26 cellular contexts compared by ENCODE assay signal in the genomic region with DNA sequence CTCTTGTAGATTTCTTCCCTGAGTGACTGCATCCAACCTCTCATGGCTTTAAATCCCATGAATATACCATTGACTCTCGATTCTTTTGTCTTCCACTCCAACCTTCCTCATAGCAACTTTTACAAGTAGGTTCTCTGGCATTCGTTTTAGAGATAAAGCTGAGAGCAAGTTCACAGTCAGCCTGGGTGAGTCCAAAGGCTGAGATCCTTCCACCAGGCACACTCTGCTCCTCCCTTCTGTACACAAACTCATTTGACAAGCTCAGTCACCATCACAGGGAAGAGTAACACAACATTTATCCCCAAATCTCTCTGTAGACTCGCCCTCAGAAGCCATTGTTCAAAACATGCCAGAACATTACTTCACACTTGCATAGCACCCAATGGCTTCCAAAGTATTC. TPM values are rescaled to one million over a fixed set of nuclear protein-coding genes. Genes with fewer than 3 reads are reported as not detected.
DNase-seq lines count a peak whose midpoint lies in the region; ATAC-seq and TF ChIP-seq lines count a peak whose summit lies in the region.
"Had no signal": no experiment of that assay in that cellular context is flagged by ENCODE, and none has a peak within 500 bp of the region (broad histone marks: within the 10 kb centered on the region; RNA-seq: fewer than 3 reads in every experiment).

No MANE protein-coding gene starts in this region.

- peaks cover 36% of the 10 kb centered on the region for H3K4me1 Mint-ChIP-seq in type B pancreatic cell (ENCODE audit: unreplicated experiment)
- no peaks in the 10 kb centered on the region for H3K4me1 Mint-ChIP-seq in HFFc6 (ENCODE audit: low read depth)
- H3K4me1 Mint-ChIP-seq: B cell; CD8-positive, alpha-beta memory T cell had no signal

- WGBS in esophagus squamous epithelium, 2 donors, result 34 to 37% methylated on average over 3 of the region's 3 CpGs
- WGBS in liver, result 20% methylated on average over 3 of the region's 3 CpGs

- DNase-seq in cardiac muscle cell (ENCODE audit: low read depth in 1 of 2, low spot score in 1 of 2) (no peak), cardiac septum (ENCODE audit: low spot score) (no peak), esophagus squamous epithelium (lab: John Stamatoyannopoulos, UW) (no peak), type B pancreatic cell (ENCODE audit: extremely low spot score, unreplicated experiment) (no peak), HFFc6 (no peak), anterior cingulate cortex (lab: John Stamatoyannopoulos, UW) (no peak)
- DNase-seq: CD8-positive, alpha-beta memory T cell; DND-41; GM23248; HCEC 1CT; KBM-7; MV-4-11; NCI-H1105; NCI-H1436 treated with DMSO at 0.1 percent for 48 hours; NCI-H187 treated with DMSO at 0.1 percent for 48 hours; NCI-H446; NCI-H524 treated with DMSO at 0.1 percent for 48 hours; NCI-H82; NK-92 treated with Interleukin-12 subunit alpha and Interleukin-12 subunit beta, amount 100 ng/mL, for 24 hours; PC-3; SK-N-SH had no signal

- no peak overlapping the region for H3K9ac ChIP-seq in liver (ENCODE audit: low read depth in 1 of 2, low read length in 2 of 2)
- H3K9ac ChIP-seq: GM23248, SK-N-SH had no signal

- H3K9me3 Mint-ChIP-seq in type B pancreatic cell, result no peaks in the 10 kb centered on the region
- H3K9me3 Mint-ChIP-seq in HFFc6, result peaks cover 7% of the 10 kb centered on the region; the same call in 1 of the 2 replicates
- H3K9me3 Mint-ChIP-seq: CD8-positive, alpha-beta memory T cell had no signal

- H3K27ac ChIP-seq in cardiac muscle cell (peak overlapping the region; percentile 22), esophagus squamous epithelium (peak overlapping the region; percentile 14 to 76 (median 53)), liver (ENCODE audit: low read depth in 1 of 2, low read length in 2 of 2) (no peak overlapping the region)
- H3K27ac ChIP-seq: 22Rv1, C4-2B, GM23248 had no signal

- no peaks in the 10 kb centered on the region for H3K27me3 ChIP-seq in cardiac muscle cell
- no peaks in the 10 kb centered on the region for H3K27me3 ChIP-seq in esophagus squamous epithelium
- H3K27me3 ChIP-seq in liver (ENCODE audit: control insufficient read depth in 4 of 4, insufficient read depth in 4 of 4, low read length in 3 of 4), result no peaks in the 10 kb centered on the region

- H3K4me1 ChIP-seq in cardiac muscle cell (ENCODE audit: low read depth) (peaks cover 7% of the 10 kb centered on the region), esophagus squamous epithelium (peaks cover 3 to 54% (median 12%) of the 10 kb centered on the region in 3 donors), liver (ENCODE audit: control insufficient read depth in 4 of 4, insufficient read depth in 4 of 4, low read length in 3 of 4) (peaks cover 0 to 1% (median 0%) of the 10 kb centered on the region in 4 donors)

- H3K27ac Mint-ChIP-seq in type B pancreatic cell, result peak overlapping the region; percentile 3
- no peak overlapping the region for H3K27ac Mint-ChIP-seq in HFFc6
- H3K27ac Mint-ChIP-seq: B cell; CD8-positive, alpha-beta memory T cell had no signal

- TF ChIP-seq CTCF in cardiac muscle cell (IDR thresholded peaks at IDR 0.05; ENCODE audit: low read depth, low read length), result no peak
- TF ChIP-seq CTCF in esophagus squamous epithelium (IDR thresholded peaks at IDR 0.05), result no peak
- TF ChIP-seq CTCF in liver (IDR thresholded peaks at IDR 0.05; ENCODE audit: low read depth, low read length, missing input control), result no peak
- TF ChIP-seq CTCF in type B pancreatic cell (conservative IDR thresholded peaks at IDR 0.05), result no peak
- TF ChIP-seq CTCF in HFFc6 (IDR thresholded peaks at IDR 0.05), result no peak

- ATAC-seq in HG02588 (IDR thresholded peaks at IDR 0.05; ENCODE audit: unreplicated experiment), result no peak
- ATAC-seq: PC-3 had no signal

- H3K4me3 ChIP-seq in cardiac muscle cell (no peak overlapping the region), esophagus squamous epithelium (no peak overlapping the region), liver (ENCODE audit: low read depth in 1 of 3, low read length in 3 of 3) (no peak overlapping the region)
- H3K4me3 ChIP-seq: GM23248 had no signal

- H3K36me3 Mint-ChIP-seq in type B pancreatic cell, result peaks cover 33% of the 10 kb centered on the region
- no peaks in the 10 kb centered on the region for H3K36me3 Mint-ChIP-seq in HFFc6 (ENCODE audit: low read depth)
- H3K36me3 Mint-ChIP-seq: CD8-positive, alpha-beta memory T cell had no signal

- H3K9me3 ChIP-seq in cardiac muscle cell (ENCODE audit: low read depth) (no peaks in the 10 kb centered on the region), esophagus squamous epithelium (no peaks in the 10 kb centered on the region), liver (ENCODE audit: control insufficient read depth in 4 of 4, low read length in 3 of 4) (no peaks in the 10 kb centered on the region)
- H3K9me3 ChIP-seq: SK-N-SH had no signal

- TF ChIP-seq POLR2A in esophagus squamous epithelium (IDR thresholded peaks at IDR 0.05), result no peak

- H3K27me3 Mint-ChIP-seq in type B pancreatic cell, result no peaks in the 10 kb centered on the region
- H3K27me3 Mint-ChIP-seq in HFFc6 (ENCODE audit: insufficient read depth), result no peaks in the 10 kb centered on the region; the same call in 1 of the 2 replicates
- H3K27me3 Mint-ChIP-seq: CD8-positive, alpha-beta memory T cell had no signal

- no peak for TF ChIP-seq RAD21 in liver (IDR thresholded peaks at IDR 0.05)

- H3K4me3 Mint-ChIP-seq in type B pancreatic cell (peak overlapping the region; percentile 8), HFFc6 (no peak overlapping the region)
- H3K4me3 Mint-ChIP-seq: B cell; CD8-positive, alpha-beta memory T cell had no signal

- intact Hi-C loops in cardiac septum (cut with DNase I), result no loop called here
- intact Hi-C loops in esophagus squamous epithelium (cut with DNase I), result no loop called here

- peaks cover 12% of the 10 kb centered on the region for H3K36me3 ChIP-seq in cardiac muscle cell
- H3K36me3 ChIP-seq in esophagus squamous epithelium, result peaks cover 0 to 15% (median 0%) of the 10 kb centered on the region in 3 donors
- no peaks in the 10 kb centered on the region for H3K36me3 ChIP-seq in liver (ENCODE audit: control insufficient read depth in 4 of 4, insufficient read depth in 3 of 4, low read depth in 1 of 4, low read length in 3 of 4)

TF ChIP-seq in liver, 16 proteins besides CTCF, POLR2A, EP300 and RAD21:
- TF ChIP-seq YY1 (IDR thresholded peaks at IDR 0.05) (peak; percentile 27), RXRA (IDR thresholded peaks at IDR 0.05) (peak in 1 of 2 donors; percentile 20), HNF4A (conservative IDR thresholded peaks at IDR 0.05) (peak; percentile 73 to 76), EGR1 (IDR thresholded peaks at IDR 0.05; ENCODE audit: low read depth in 2 of 2) (no peak), SP1 (IDR thresholded peaks at IDR 0.05) (peak; percentile 21)
- TF ChIP-seq, protein P1, sequence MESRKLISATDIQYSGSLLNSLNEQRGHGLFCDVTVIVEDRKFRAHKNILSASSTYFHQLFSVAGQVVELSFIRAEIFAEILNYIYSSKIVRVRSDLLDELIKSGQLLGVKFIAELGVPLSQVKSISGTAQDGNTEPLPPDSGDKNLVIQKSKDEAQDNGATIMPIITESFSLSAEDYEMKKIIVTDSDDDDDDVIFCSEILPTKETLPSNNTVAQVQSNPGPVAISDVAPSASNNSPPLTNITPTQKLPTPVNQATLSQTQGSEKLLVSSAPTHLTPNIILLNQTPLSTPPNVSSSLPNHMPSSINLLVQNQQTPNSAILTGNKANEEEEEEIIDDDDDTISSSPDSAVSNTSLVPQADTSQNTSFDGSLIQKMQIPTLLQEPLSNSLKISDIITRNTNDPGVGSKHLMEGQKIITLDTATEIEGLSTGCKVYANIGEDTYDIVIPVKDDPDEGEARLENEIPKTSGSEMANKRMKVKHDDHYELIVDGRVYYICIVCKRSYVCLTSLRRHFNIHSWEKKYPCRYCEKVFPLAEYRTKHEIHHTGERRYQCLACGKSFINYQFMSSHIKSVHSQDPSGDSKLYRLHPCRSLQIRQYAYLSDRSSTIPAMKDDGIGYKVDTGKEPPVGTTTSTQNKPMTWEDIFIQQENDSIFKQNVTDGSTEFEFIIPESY (IDR thresholded peaks at IDR 0.05), result no peak
TF ChIP-seq in liver: peak in this region for 4.

RNA-seq across cellular contexts. Expression of a gene that starts 10.9 kb away (rescaled TPM):
- 21.8 and 51.2 TPM in 2 replicates for total RNA-seq in cardiac muscle cell
- 30.0 and 33.5 TPM in 2 replicates for polyA plus RNA-seq in cardiac muscle cell
- total RNA-seq in cardiac septum, result 2.2 TPM
- total RNA-seq in esophagus squamous epithelium, result 10 to 100 TPM in 3 of 4 donors, 1 to 10 TPM in 1; 8.5 to 31.5 (median 19.6) TPM
- total RNA-seq in liver, result 1 to 10 TPM; 1.6 to 1.7 TPM
- 1 to 10 TPM; 1.2 to 1.5 TPM for polyA plus RNA-seq in liver
- 30.2 and 36.9 TPM in 2 replicates for total RNA-seq in type B pancreatic cell (ENCODE audit: low replicate concordance)
- total RNA-seq in HFFc6 (2021; fragmentation: NEBNext Ultra II Directional; extraction: Animal tissue kit (Norgen Biotek cat#: 25700)), result not detected
- total RNA-seq: CD8-positive, alpha-beta memory T cell; GM23248 had no signal
- polyA plus RNA-seq: CD8-positive, alpha-beta memory T cell; GM23248; SK-N-SH had no signal

Comparison
In these comparisons a context has a peak if more than half of its experiments do, and no peak if none do; other contexts are left out.
1. H3K27ac ChIP-seq: peak in cardiac muscle cell (single experiment) and esophagus squamous epithelium (4 of 4); none in liver (0 of 2).